Comparison of ENCODE assay signal across 1 cellular context in genomic region chr1:52552505-52553371, GRCh38.
TF ChIP-seq lines count a peak whose summit lies in the region.

Gene TUT4, minus strand, starts transcription at chr1:52553092. Its CDS starts 26,812 bp downstream, at chr1:52526280.

TF ChIP-seq in HepG2, 621 proteins besides CTCF, POLR2A, EP300 and RAD21 (continued from another document and continues in another):
- TF ChIP-seq SNAPC4 (CRISPR knock-in tag; IDR thresholded peaks at IDR 0.05) (peak; percentile 81; the same call in 1 of the 2 replicates), ZNF251 (CRISPR knock-in tag; IDR thresholded peaks at IDR 0.05) (no peak), RXRA (CRISPR knock-in tag; IDR thresholded peaks at IDR 0.05) (no peak), HNRNPK (IDR thresholded peaks at IDR 0.05; ENCODE audit: low read depth, low read length, poor library complexity, severe bottlenecking) (peak; percentile 99), PHF8 (CRISPR knock-in tag; IDR thresholded peaks at IDR 0.05) (peak; percentile 80), PRDM4 (CRISPR knock-in tag; IDR thresholded peaks at IDR 0.05; ENCODE audit: borderline replicate concordance) (no peak), JDP2 (CRISPR knock-in tag; IDR thresholded peaks at IDR 0.05; ENCODE audit: borderline replicate concordance) (no peak), YY1 (IDR thresholded peaks at IDR 0.05; ENCODE audit: insufficient read depth, insufficient replicate concordance, low read depth, low read length) (peak; percentile 88), ZNF619 (CRISPR knock-in tag; IDR thresholded peaks at IDR 0.05) (no peak), ZNF558 (CRISPR knock-in tag; IDR thresholded peaks at IDR 0.05; ENCODE audit: borderline replicate concordance) (no peak; the same call in 1 of the 2 replicates), RBM39 (IDR thresholded peaks at IDR 0.05; ENCODE audit: low read depth, low read length, poor library complexity, severe bottlenecking) (peak; percentile 8), REL (CRISPR knock-in tag; conservative IDR thresholded peaks at IDR 0.05) (peak; percentile 65; the same call in 1 of the 2 replicates), ZNF124 (CRISPR knock-in tag; IDR thresholded peaks at IDR 0.05) (no peak), AKNA (CRISPR knock-in tag; IDR thresholded peaks at IDR 0.05; ENCODE audit: borderline replicate concordance) (no peak), THRA (CRISPR knock-in tag; IDR thresholded peaks at IDR 0.05; ENCODE audit: borderline replicate concordance) (no peak), DPF2 (CRISPR knock-in tag; IDR thresholded peaks at IDR 0.05; ENCODE audit: borderline replicate concordance, low read depth) (no peak), ZNF670 (CRISPR knock-in tag; IDR thresholded peaks at IDR 0.05; ENCODE audit: borderline replicate concordance) (no peak), ZNF282 (IDR thresholded peaks at IDR 0.05; ENCODE audit: partially characterized antibody) (no peak), ZBTB7B (CRISPR knock-in tag; IDR thresholded peaks at IDR 0.05) (peak; percentile 53), ZNF296 (CRISPR knock-in tag; conservative IDR thresholded peaks at IDR 0.05) (no peak), ZNF431 (CRISPR knock-in tag; IDR thresholded peaks at IDR 0.05; ENCODE audit: borderline replicate concordance, low read depth) (no peak), ZBTB3 (CRISPR knock-in tag; IDR thresholded peaks at IDR 0.05; ENCODE audit: borderline replicate concordance, low read depth) (no peak), SP1 (IDR thresholded peaks at IDR 0.05) (no peak), SP1 (CRISPR knock-in tag; IDR thresholded peaks at IDR 0.05) (0 out of 2 replicates have a peak, but pooled peaks have one; percentile 24), SRF (IDR thresholded peaks at IDR 0.05; ENCODE audit: low read depth, low read length) (no peak), ZNF30 (CRISPR knock-in tag; IDR thresholded peaks at IDR 0.05) (no peak), STAG1 (CRISPR knock-in tag; IDR thresholded peaks at IDR 0.05) (no peak; the same call in 1 of the 2 replicates), FLYWCH1 (CRISPR knock-in tag; IDR thresholded peaks at IDR 0.05) (no peak), HIVEP1 (CRISPR knock-in tag; IDR thresholded peaks at IDR 0.05) (peak; percentile 61; the same call in 1 of the 2 replicates), ZNF577 (CRISPR knock-in tag; IDR thresholded peaks at IDR 0.05; ENCODE audit: borderline replicate concordance, low read depth) (no peak), ZNF441 (CRISPR knock-in tag; IDR thresholded peaks at IDR 0.05; ENCODE audit: borderline replicate concordance) (peak; percentile 45; the same call in 1 of the 2 replicates), ZNF598 (CRISPR knock-in tag; IDR thresholded peaks at IDR 0.05; ENCODE audit: borderline replicate concordance) (0 out of 2 replicates have a peak, but pooled peaks have one; percentile 60), ETV6 (CRISPR knock-in tag; conservative IDR thresholded peaks at IDR 0.05) (0 out of 2 replicates have a peak, but pooled peaks have one; percentile 23), ATF6 (CRISPR knock-in tag; conservative IDR thresholded peaks at IDR 0.05) (no peak), XBP1 (CRISPR knock-in tag; IDR thresholded peaks at IDR 0.05) (no peak; the same call in 1 of the 2 replicates), TBX3 (IDR thresholded peaks at IDR 0.05; ENCODE audit: borderline replicate concordance) (no peak), ZNF343 (CRISPR knock-in tag; IDR thresholded peaks at IDR 0.05) (no peak), SIX1 (CRISPR knock-in tag; IDR thresholded peaks at IDR 0.05; ENCODE audit: borderline replicate concordance) (no peak), POGK (CRISPR knock-in tag; conservative IDR thresholded peaks at IDR 0.05) (0 out of 2 replicates have a peak, but pooled peaks have one; percentile 69), ZNF552 (CRISPR knock-in tag; IDR thresholded peaks at IDR 0.05; ENCODE audit: borderline replicate concordance) (no peak), ZNF414 (CRISPR knock-in tag; IDR thresholded peaks at IDR 0.05) (peak; percentile 87), ZNF468 (CRISPR knock-in tag; IDR thresholded peaks at IDR 0.05) (no peak)
